ENCODE assay signal across 1 cellular context in the genomic region with DNA sequence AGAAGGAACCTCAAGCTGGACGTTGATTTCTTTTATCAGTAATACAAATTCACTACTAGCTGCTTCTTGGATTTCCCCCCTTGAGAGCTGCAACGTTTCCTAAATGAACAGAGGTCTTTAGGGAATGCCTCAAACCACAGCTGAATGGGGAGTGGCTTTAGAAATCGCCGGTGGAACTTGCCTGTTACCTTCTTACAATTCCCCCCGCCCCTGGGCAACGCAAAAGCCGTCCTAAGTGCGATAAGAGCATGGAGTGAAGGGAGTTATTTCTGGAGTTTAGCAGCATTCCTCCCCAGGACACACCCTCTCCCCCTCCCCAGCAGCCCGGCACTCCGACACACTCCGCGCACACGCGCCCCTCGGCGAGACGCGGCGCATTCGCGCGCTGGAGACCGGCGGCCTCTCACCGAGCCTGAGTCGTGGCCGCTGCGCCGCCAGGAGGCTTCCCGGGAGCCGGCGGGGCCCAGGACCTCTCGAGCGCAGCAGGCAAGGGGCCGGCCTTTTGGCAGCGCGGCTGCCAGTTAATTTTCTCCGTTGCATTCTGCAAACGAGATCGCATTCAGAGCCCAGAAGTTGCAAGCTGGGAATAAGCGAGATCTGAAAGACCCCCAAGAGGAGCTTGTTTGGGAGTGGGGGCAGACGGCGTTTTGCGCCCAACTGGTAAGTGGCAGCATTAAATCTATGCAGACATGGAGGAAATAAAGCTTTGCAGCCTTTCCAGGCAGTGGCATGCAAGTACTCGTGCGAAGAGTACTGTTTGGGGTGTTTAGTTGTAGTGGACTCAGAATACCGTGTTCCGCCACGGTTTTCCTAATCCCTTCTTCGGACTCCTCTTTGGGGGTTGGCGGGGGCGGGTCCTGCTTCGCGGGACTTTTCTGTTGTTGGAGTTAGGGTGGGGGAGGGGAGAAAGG.
TF ChIP-seq lines count a peak whose summit lies in the region.

No MANE protein-coding gene starts in this region.

TF ChIP-seq in H1, 55 proteins besides CTCF, POLR2A, EP300 and RAD21:
- TF ChIP-seq SIRT6 (IDR thresholded peaks at IDR 0.05; ENCODE audit: low read length) (no peak), YY1 (IDR thresholded peaks at IDR 0.05; ENCODE audit: low read depth, low read length) (peak; percentile 7; the same call in 1 of the 2 replicates), TAF1 (IDR thresholded peaks at IDR 0.05; ENCODE audit: low read depth, low read length) (peak; percentile 45; the same call in 1 of the 2 replicates), E2F6 (IDR thresholded peaks at IDR 0.05) (0 out of 2 replicates have a peak, but pooled peaks have one; percentile 31), CTBP2 (IDR thresholded peaks at IDR 0.05; ENCODE audit: borderline replicate concordance, insufficient read depth, insufficient read length, low read length) (peak; percentile 93), TEAD4 (IDR thresholded peaks at IDR 0.05; ENCODE audit: low read depth, low read length) (peak; percentile 59; the same call in 1 of the 2 replicates), KDM4A (IDR thresholded peaks at IDR 0.05; ENCODE audit: low read depth, low read length, severe bottlenecking) (peak; percentile 74), ASH2L (IDR thresholded peaks at IDR 0.05; ENCODE audit: low read length) (peak; percentile 93), RBBP5 (IDR thresholded peaks at IDR 0.05; ENCODE audit: borderline replicate concordance, low read depth, low read length) (peak; percentile 82), TAF7 (optimal IDR thresholded peaks at IDR 0.05; ENCODE audit: borderline replicate concordance, low read depth, low read length) (peak; percentile 39), GABPA (IDR thresholded peaks at IDR 0.05; ENCODE audit: borderline replicate concordance, insufficient read depth, low read length) (peak; percentile 40; the same call in 1 of the 2 replicates), TBP (IDR thresholded peaks at IDR 0.05; ENCODE audit: low read depth, low read length) (peak; percentile 55; the same call in 1 of the 2 replicates), KDM1A (IDR thresholded peaks at IDR 0.05; ENCODE audit: borderline replicate concordance, low read length) (no peak), HDAC2 (IDR thresholded peaks at IDR 0.05; ENCODE audit: borderline replicate concordance in 1 of 2, low read depth in 2 of 2, low read length in 2 of 2) (peak in 1 of 2 experiments; percentile 71; a peak in 2 of 4 replicates), SIN3A (conservative IDR thresholded peaks at IDR 0.05 in 1 of 2, IDR thresholded peaks at IDR 0.05 in 1 of 2; ENCODE audit: low read depth in 1 of 2, low read length in 2 of 2) (0 out of 4 replicates have a peak, but pooled peaks of 1 of the 2 experiments have one; percentile 20), SP2 (IDR thresholded peaks at IDR 0.05; ENCODE audit: low read length) (no peak), BACH1 (IDR thresholded peaks at IDR 0.05; ENCODE audit: low read length) (no peak), MAX (IDR thresholded peaks at IDR 0.05) (peak; percentile 74), EGR1 (IDR thresholded peaks at IDR 0.05; ENCODE audit: borderline replicate concordance, low read depth, low read length) (0 out of 2 replicates have a peak, but pooled peaks have one; percentile 49), SUZ12 (IDR thresholded peaks at IDR 0.05; ENCODE audit: low read length) (peak; percentile 53; the same call in 1 of the 2 replicates)
